In the genomic region with DNA sequence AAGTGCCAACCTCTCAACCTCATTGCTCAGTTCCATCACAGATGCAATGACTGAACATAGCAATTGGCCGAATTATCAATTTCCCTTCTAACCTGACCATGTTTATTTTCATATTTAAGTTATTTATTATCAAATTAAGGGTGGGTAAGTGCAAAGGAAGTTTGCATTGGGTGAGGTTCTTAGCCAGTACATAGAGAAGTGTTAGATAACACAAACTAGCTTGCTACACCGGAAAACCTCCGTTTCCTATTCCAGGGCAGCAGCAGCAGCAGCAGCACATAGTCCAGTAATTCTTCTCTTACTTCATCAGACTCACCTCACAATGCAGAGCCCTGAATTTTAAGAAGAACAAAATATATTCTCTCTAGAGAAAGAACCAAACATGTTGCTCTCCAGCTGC, we compare ENCODE assay signal across 20 cellular contexts.
A peak's percentile ranks its signal among the peaks of the same experiment; 100 is the strongest.
DNase-seq lines count a peak whose midpoint lies in the region; ATAC-seq lines count a peak whose summit lies in the region.
"Had no signal": no experiment of that assay in that cellular context is flagged by ENCODE, and none has a peak within 500 bp of the region (broad histone marks: within the 10 kb centered on the region; RNA-seq: fewer than 3 reads in every experiment).

No MANE protein-coding gene starts in this region.

- peaks cover 21% of the 10 kb centered on the region for H3K4me1 Mint-ChIP-seq in activated T-helper 1 cell treated with anti-CD3 and anti-CD28 coated beads, Interleukin-12 subunit alpha, Interleukin-12 subunit beta, Interleukin-2, Interleukin-4 antibody, amounts not matched to agents 30 ng/mL and 10 ng/mL and 1 ng/mL, durations not matched to agents 14 hours and 24 hours and 36 hours (ENCODE audit: low read depth)
- H3K4me1 Mint-ChIP-seq in naive thymus-derived CD8-positive, alpha-beta T cell, result peaks cover 4 to 50% (median 41%) of the 10 kb centered on the region in 4 donors
- H3K4me1 Mint-ChIP-seq: endodermal cell had no signal

- peaks cover 2% of the 10 kb centered on the region for H3K27me3 Mint-ChIP-seq in activated T-helper 1 cell treated with anti-CD3 and anti-CD28 coated beads, Interleukin-12 subunit alpha, Interleukin-12 subunit beta, Interleukin-2, Interleukin-4 antibody, amounts not matched to agents 30 ng/mL and 10 ng/mL and 1 ng/mL, durations not matched to agents 14 hours and 24 hours and 36 hours (ENCODE audit: insufficient read depth)
- no peaks in the 10 kb centered on the region for H3K27me3 Mint-ChIP-seq in naive thymus-derived CD8-positive, alpha-beta T cell

- POLR2A ChIA-PET in naive thymus-derived CD8-positive, alpha-beta T cell (lab: Charles Lee), result no interaction called here

- H3K9me3 Mint-ChIP-seq in activated T-helper 1 cell treated with anti-CD3 and anti-CD28 coated beads, Interleukin-12 subunit alpha, Interleukin-12 subunit beta, Interleukin-2, Interleukin-4 antibody, amounts not matched to agents 30 ng/mL and 10 ng/mL and 1 ng/mL, durations not matched to agents 14 hours and 24 hours and 36 hours, result no peaks in the 10 kb centered on the region
- no peaks in the 10 kb centered on the region for H3K9me3 Mint-ChIP-seq in naive thymus-derived CD8-positive, alpha-beta T cell
- H3K9me3 Mint-ChIP-seq: activated T-helper 2 cell treated with anti-CD3 and anti-CD28 coated beads, Interferon-gamma antibody, Interleukin-2, Interleukin-4, amounts not matched to agents 10 μg/mL and 5 μg/mL and 100 μg/mL, durations not matched to agents 14 hours and 24 hours and 36 hours; endodermal cell had no signal

- H3K36me3 Mint-ChIP-seq in activated T-helper 1 cell treated with anti-CD3 and anti-CD28 coated beads, Interleukin-12 subunit alpha, Interleukin-12 subunit beta, Interleukin-2, Interleukin-4 antibody, amounts not matched to agents 30 ng/mL and 10 ng/mL and 1 ng/mL, durations not matched to agents 14 hours and 24 hours and 36 hours (ENCODE audit: low read depth), result peaks cover 2% of the 10 kb centered on the region
- H3K36me3 Mint-ChIP-seq in naive thymus-derived CD8-positive, alpha-beta T cell, result no peaks in the 10 kb centered on the region

- H3K27ac Mint-ChIP-seq in activated T-helper 1 cell treated with anti-CD3 and anti-CD28 coated beads, Interleukin-12 subunit alpha, Interleukin-12 subunit beta, Interleukin-2, Interleukin-4 antibody, amounts not matched to agents 30 ng/mL and 10 ng/mL and 1 ng/mL, durations not matched to agents 14 hours and 24 hours and 36 hours, result no peak overlapping the region
- H3K27ac Mint-ChIP-seq in naive thymus-derived CD8-positive, alpha-beta T cell, result peak overlapping the region in 9 of 10 donors; percentile 79 to 94 (median 86)
- H3K27ac Mint-ChIP-seq: activated T-helper 2 cell treated with anti-CD3 and anti-CD28 coated beads, Interferon-gamma antibody, Interleukin-2, Interleukin-4, amounts not matched to agents 10 μg/mL and 5 μg/mL and 100 μg/mL, durations not matched to agents 14 hours and 24 hours and 36 hours; endodermal cell had no signal

- peak overlapping the region; percentile 45 for H3K4me3 Mint-ChIP-seq in activated T-helper 1 cell treated with anti-CD3 and anti-CD28 coated beads, Interleukin-12 subunit alpha, Interleukin-12 subunit beta, Interleukin-2, Interleukin-4 antibody, amounts not matched to agents 30 ng/mL and 10 ng/mL and 1 ng/mL, durations not matched to agents 14 hours and 24 hours and 36 hours
- peak overlapping the region; percentile 53 to 84 (median 75) for H3K4me3 Mint-ChIP-seq in naive thymus-derived CD8-positive, alpha-beta T cell
- H3K4me3 Mint-ChIP-seq: endodermal cell had no signal

- intact Hi-C loops in activated T-helper 1 cell treated with anti-CD3 and anti-CD28 coated beads, Interleukin-12 subunit alpha, Interleukin-12 subunit beta, Interleukin-2, Interleukin-4 antibody, amounts not matched to agents 30 ng/mL and 10 ng/mL and 1 ng/mL, durations not matched to agents 14 hours and 24 hours and 36 hours (cut with micrococcal nuclease), result no loop called here

- peak; percentile 67 to 70 for ATAC-seq in naive thymus-derived CD8-positive, alpha-beta T cell
- ATAC-seq in GM19467 (IDR thresholded peaks at IDR 0.05; ENCODE audit: unreplicated experiment), result no peak
- ATAC-seq: heart left ventricle, lower lobe of right lung had no signal

- DNase-seq in SKM-1 (lab: John Stamatoyannopoulos, UW; ENCODE audit: unreplicated experiment) (peak; percentile 1), SKM-1 treated with dmso at 0.1 percent for 144 hours (lab: John Stamatoyannopoulos, UW; ENCODE audit: unreplicated experiment) (no peak), Kasumi-1 (lab: John Stamatoyannopoulos, UW) (peak; percentile 69 to 71), AG20443 (ENCODE audit: low spot score) (no peak), ecto neural progenitor cell (ENCODE audit: low spot score) (no peak)
- no peak for DNase-seq in activated T-helper 1 cell treated with anti-CD3 and anti-CD28 coated beads, Interleukin-12 subunit alpha, Interleukin-12 subunit beta, Interleukin-2, Interleukin-4 antibody, amounts not matched to agents 30 ng/mL and 10 ng/mL and 1 ng/mL, durations not matched to agents 14 hours and 24 hours and 36 hours (ENCODE audit: low spot score)
- DNase-seq in naive thymus-derived CD8-positive, alpha-beta T cell, result peak in 1 of 10 donors; percentile 21
- DNase-seq: aorta; endodermal cell; GM23248; heart left ventricle; lower lobe of right lung; NCI-H1417 treated with DMSO at 0.1 percent for 48 hours; NCI-H82; PC-9; posterior cingulate gyrus; stimulated activated CD4-positive, alpha-beta T cell treated with anti-CD3 and anti-CD28 coated beads, Interleukin-4, amount 100 ng/mL, for 1 hour; T-helper 9 cell had no signal

Comparison
In these comparisons a context has a peak if more than half of its experiments do, and no peak if none do; other contexts are left out.
1. DNase-seq: peak in SKM-1 (single experiment) and Kasumi-1 (2 of 2); none in SKM-1 treated with dmso at 0.1 percent for 144 hours (single experiment), activated T-helper 1 cell treated with anti-CD3 and anti-CD28 coated beads, Interleukin-12 subunit alpha, Interleukin-12 subunit beta, Interleukin-2, Interleukin-4 antibody, amounts not matched to agents 30 ng/mL and 10 ng/mL and 1 ng/mL, durations not matched to agents 14 hours and 24 hours and 36 hours (single experiment), AG20443 (single experiment) and ecto neural progenitor cell (single experiment).